ENCODE assay signal across 37 cellular contexts in genomic region chr9:123943671-123944070, GRCh38.
"Had no signal": no experiment of that assay in that cellular context is flagged by ENCODE, and none has a peak within 500 bp of the region (broad histone marks: within the 10 kb centered on the region; RNA-seq: fewer than 3 reads in every experiment).

No MANE protein-coding gene starts in this region.

- H3K27ac ChIP-seq: ascending aorta, cardiac muscle cell, WERI-Rb-1 had no signal

- H3K36me3 Mint-ChIP-seq: activated CD8-positive, alpha-beta memory T cell treated with anti-CD3 and anti-CD28 coated beads, Interleukin-2, amount 10 ng/mL, durations not matched to agents 7 days and 5 days; activated naive CD8-positive, alpha-beta T cell; activated naive CD8-positive, alpha-beta T cell treated with anti-CD3 and anti-CD28 coated beads, Interleukin-2, amount 10 ng/mL, durations not matched to agents 7 days and 5 days; brain; WTC11 had no signal

- H3K4me1 Mint-ChIP-seq: activated CD4-positive, alpha-beta memory T cell treated with anti-CD3 and anti-CD28 coated beads, Interleukin-2, amount 10 ng/mL, durations not matched to agents 7 days and 5 days; activated CD4-positive, alpha-beta T cell treated with anti-CD3 and anti-CD28 coated beads for 36 hours; activated CD4-positive, alpha-beta T cell treated with anti-CD3 and anti-CD28 coated beads, Interleukin-2, amount 10 ng/mL, durations not matched to agents 7 days and 5 days; activated CD8-positive, alpha-beta memory T cell treated with anti-CD3 and anti-CD28 coated beads, Interleukin-2, amount 10 ng/mL, durations not matched to agents 7 days and 5 days; activated naive CD8-positive, alpha-beta T cell treated with anti-CD3 and anti-CD28 coated beads, Interleukin-2, amount 10 ng/mL, durations not matched to agents 7 days and 5 days; WTC11 had no signal

- ATAC-seq: activated CD4-positive, alpha-beta T cell treated with anti-CD3 and anti-CD28 coated beads for 36 hours; activated CD4-positive, CD25-positive, alpha-beta regulatory T cell treated with anti-CD3 and anti-CD28 coated beads, Interleukin-2, amount 50 U/mL, for 24 hours; activated CD8-positive, alpha-beta memory T cell treated with anti-CD3 and anti-CD28 coated beads, Interleukin-2, amount 10 ng/mL, durations not matched to agents 7 days and 5 days; activated CD8-positive, alpha-beta T cell treated with anti-CD3 and anti-CD28 coated beads, Interleukin-2, amount 10 ng/mL, durations not matched to agents 7 days and 5 days; activated naive CD8-positive, alpha-beta T cell treated with anti-CD3 and anti-CD28 coated beads, Interleukin-2, amount 50 U/mL, for 24 hours; WTC11 had no signal

- H3K27me3 Mint-ChIP-seq: activated CD4-positive, alpha-beta memory T cell treated with anti-CD3 and anti-CD28 coated beads, Interleukin-2, amount 10 ng/mL, durations not matched to agents 7 days and 5 days; activated CD4-positive, alpha-beta T cell treated with anti-CD3 and anti-CD28 coated beads for 36 hours; activated CD4-positive, alpha-beta T cell treated with anti-CD3 and anti-CD28 coated beads, Interleukin-2, amount 10 ng/mL, durations not matched to agents 7 days and 5 days; activated naive CD8-positive, alpha-beta T cell treated with anti-CD3 and anti-CD28 coated beads, Interleukin-2, amount 50 U/mL, for 24 hours had no signal

- H3K9me3 Mint-ChIP-seq: activated CD4-positive, alpha-beta memory T cell treated with anti-CD3 and anti-CD28 coated beads, Interleukin-2, amount 10 ng/mL, durations not matched to agents 7 days and 5 days; activated CD4-positive, alpha-beta T cell treated with anti-CD3 and anti-CD28 coated beads, Interleukin-2, amount 10 ng/mL, durations not matched to agents 7 days and 5 days; activated naive CD4-positive, alpha-beta T cell treated with anti-CD3 and anti-CD28 coated beads for 36 hours; activated naive CD8-positive, alpha-beta T cell treated with anti-CD3 and anti-CD28 coated beads, Interleukin-2, amount 10 ng/mL, durations not matched to agents 7 days and 5 days; activated naive CD8-positive, alpha-beta T cell treated with anti-CD3 and anti-CD28 coated beads, Interleukin-2, amount 50 U/mL, for 24 hours; activated T-cell treated with anti-CD3 and anti-CD28 coated beads, Interleukin-2, amount 50 U/mL, for 24 hours; activated T-helper 2 cell treated with anti-CD3 and anti-CD28 coated beads, Interferon-gamma antibody, Interleukin-2, Interleukin-4, amounts not matched to agents 10 μg/mL and 5 μg/mL and 100 μg/mL, durations not matched to agents 14 hours and 24 hours and 36 hours; T-helper 1 cell treated with Interleukin-12 subunit alpha and Interleukin-12 subunit beta and Interleukin-4 antibody, amounts not matched to agents 30 μg/mL and 1 μg/mL, for 36 hours; T-helper 2 cell treated with Interferon-gamma antibody and Interleukin-4, amounts not matched to agents 5 μg/mL and 100 μg/mL, for 36 hours; WTC11 had no signal

- H3K36me3 ChIP-seq: ascending aorta, cardiac muscle cell, WERI-Rb-1 had no signal

- DNase-seq: activated CD4-positive, alpha-beta memory T cell treated with anti-CD3 and anti-CD28 coated beads, Interleukin-2, amount 10 ng/mL, durations not matched to agents 7 days and 5 days; activated CD4-positive, alpha-beta T cell treated with anti-CD3 and anti-CD28 coated beads for 1 hour; activated CD4-positive, alpha-beta T cell treated with anti-CD3 and anti-CD28 coated beads for 36 hours; activated CD4-positive, alpha-beta T cell treated with anti-CD3 and anti-CD28 coated beads for 48 hours; activated CD4-positive, alpha-beta T cell treated with anti-CD3 and anti-CD28 coated beads, Interleukin-2, amount 10 ng/mL, durations not matched to agents 7 days and 5 days; activated CD4-positive, alpha-beta T cell treated with anti-CD3 and anti-CD28 coated beads, Interleukin-2, amount 50 U/mL, for 48 hours; activated CD4-positive, CD25-positive, alpha-beta regulatory T cell; activated CD8-positive, alpha-beta memory T cell treated with anti-CD3 and anti-CD28 coated beads for 24 hours; activated CD8-positive, alpha-beta memory T cell treated with anti-CD3 and anti-CD28 coated beads, Interleukin-2, amount 10 ng/mL, durations not matched to agents 7 days and 5 days; activated CD8-positive, alpha-beta memory T cell treated with anti-CD3 and anti-CD28 coated beads, Interleukin-2, amount 50 U/mL, for 48 hours; activated CD8-positive, alpha-beta T cell treated with anti-CD3 and anti-CD28 coated beads, Interleukin-2, amount 10 ng/mL, durations not matched to agents 7 days and 5 days; activated effector memory CD4-positive, alpha-beta T cell treated with Interleukin-2 at 50 U/mL for 16 hours; activated gamma-delta T cell; activated naive CD4-positive, alpha-beta T cell treated with anti-CD3 and anti-CD28 coated beads for 36 hours; activated naive CD4-positive, alpha-beta T cell treated with anti-CD3 and anti-CD28 coated beads, Interleukin-2, amount 50 U/mL, for 16 hours; activated naive CD8-positive, alpha-beta T cell treated with anti-CD3 and anti-CD28 coated beads, Interleukin-2, amount 10 ng/mL, durations not matched to agents 7 days and 5 days; activated naive CD8-positive, alpha-beta T cell treated with anti-CD3 and anti-CD28 coated beads, Interleukin-2, amount 50 U/mL, for 24 hours; activated T-cell treated with anti-CD3 and anti-CD28 coated beads, Interleukin-2, amount 50 U/mL, for 24 hours; activated T-cell treated with anti-CD3 and anti-CD28 coated beads, Interleukin-2, amount 50 U/mL, for 48 hours; amygdala; anterior cingulate cortex; caudate nucleus; T-helper 1 cell; T-helper 2 cell; T-helper 9 cell; WERI-Rb-1 had no signal

- FAIRE-seq: bronchial epithelial cell, TTC549 had no signal

- H3K4me3 ChIP-seq: ascending aorta, cardiac muscle cell had no signal

- H3K4me1 ChIP-seq: ascending aorta had no signal

- H3K4me3 Mint-ChIP-seq: activated CD4-positive, alpha-beta memory T cell treated with anti-CD3 and anti-CD28 coated beads, Interleukin-2, amount 10 ng/mL, durations not matched to agents 7 days and 5 days; activated CD4-positive, alpha-beta T cell treated with anti-CD3 and anti-CD28 coated beads for 36 hours; activated CD4-positive, alpha-beta T cell treated with anti-CD3 and anti-CD28 coated beads, Interleukin-2, amount 10 ng/mL, durations not matched to agents 7 days and 5 days; activated CD8-positive, alpha-beta memory T cell treated with anti-CD3 and anti-CD28 coated beads, Interleukin-2, amount 10 ng/mL, durations not matched to agents 7 days and 5 days; activated CD8-positive, alpha-beta T cell treated with anti-CD3 and anti-CD28 coated beads, Interleukin-2, amount 10 ng/mL, durations not matched to agents 7 days and 5 days; activated naive CD4-positive, alpha-beta T cell treated with anti-CD3 and anti-CD28 coated beads for 36 hours; activated naive CD8-positive, alpha-beta T cell; activated naive CD8-positive, alpha-beta T cell treated with anti-CD3 and anti-CD28 coated beads, Interleukin-2, amount 10 ng/mL, durations not matched to agents 7 days and 5 days; activated naive CD8-positive, alpha-beta T cell treated with anti-CD3 and anti-CD28 coated beads, Interleukin-2, amount 50 U/mL, for 24 hours; activated T-cell treated with anti-CD3 and anti-CD28 coated beads, Interleukin-2, amount 50 U/mL, for 24 hours; brain; T-helper 1 cell treated with Interleukin-12 subunit alpha and Interleukin-12 subunit beta and Interleukin-4 antibody, amounts not matched to agents 30 μg/mL and 1 μg/mL, for 36 hours; T-helper 2 cell treated with Interferon-gamma antibody and Interleukin-4, amounts not matched to agents 5 μg/mL and 100 μg/mL, for 36 hours; WTC11 had no signal

- H3K9me3 ChIP-seq: ascending aorta had no signal

- H3K27me3 ChIP-seq: ascending aorta, cardiac muscle cell had no signal

- H3K27ac Mint-ChIP-seq: activated CD4-positive, alpha-beta memory T cell treated with anti-CD3 and anti-CD28 coated beads, Interleukin-2, amount 10 ng/mL, durations not matched to agents 7 days and 5 days; activated CD4-positive, alpha-beta T cell treated with anti-CD3 and anti-CD28 coated beads for 36 hours; activated CD4-positive, alpha-beta T cell treated with anti-CD3 and anti-CD28 coated beads, Interleukin-2, amount 10 ng/mL, durations not matched to agents 7 days and 5 days; activated CD8-positive, alpha-beta memory T cell treated with anti-CD3 and anti-CD28 coated beads, Interleukin-2, amount 10 ng/mL, durations not matched to agents 7 days and 5 days; activated CD8-positive, alpha-beta T cell treated with anti-CD3 and anti-CD28 coated beads, Interleukin-2, amount 10 ng/mL, durations not matched to agents 7 days and 5 days; activated naive CD4-positive, alpha-beta T cell treated with anti-CD3 and anti-CD28 coated beads for 36 hours; activated naive CD8-positive, alpha-beta T cell; activated naive CD8-positive, alpha-beta T cell treated with anti-CD3 and anti-CD28 coated beads, Interleukin-2, amount 10 ng/mL, durations not matched to agents 7 days and 5 days; activated naive CD8-positive, alpha-beta T cell treated with anti-CD3 and anti-CD28 coated beads, Interleukin-2, amount 50 U/mL, for 24 hours; activated T-cell treated with anti-CD3 and anti-CD28 coated beads, Interleukin-2, amount 50 U/mL, for 24 hours; activated T-helper 2 cell treated with anti-CD3 and anti-CD28 coated beads, Interferon-gamma antibody, Interleukin-2, Interleukin-4, amounts not matched to agents 10 μg/mL and 5 μg/mL and 100 μg/mL, durations not matched to agents 14 hours and 24 hours and 36 hours; T-helper 1 cell treated with Interleukin-12 subunit alpha and Interleukin-12 subunit beta and Interleukin-4 antibody, amounts not matched to agents 30 μg/mL and 1 μg/mL, for 36 hours; T-helper 2 cell treated with Interferon-gamma antibody and Interleukin-4, amounts not matched to agents 5 μg/mL and 100 μg/mL, for 36 hours; WTC11 had no signal
